9 cellular contexts compared by ENCODE assay signal in the genomic region with DNA sequence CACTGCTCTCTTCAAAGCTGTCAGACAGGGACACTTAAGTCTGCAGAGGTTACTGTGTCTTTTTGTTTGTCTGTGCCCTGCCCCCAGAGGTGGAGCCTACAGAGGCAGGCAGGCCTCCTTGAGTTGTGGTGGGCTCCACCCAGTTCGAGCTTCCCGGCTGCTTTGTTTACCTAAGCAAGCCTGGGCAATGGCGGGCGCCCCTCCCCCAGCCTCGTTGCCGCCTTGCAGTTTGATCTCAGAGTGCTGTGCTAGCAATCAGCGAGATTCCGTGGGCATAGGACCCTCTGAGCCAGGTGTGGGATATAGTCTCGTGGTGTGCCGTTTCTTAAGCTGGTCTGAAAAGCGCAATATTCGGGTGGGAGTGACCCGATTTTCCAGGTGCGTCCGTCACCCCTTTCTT. TPM values are rescaled to one million over a fixed set of nuclear protein-coding genes. Genes with fewer than 3 reads are reported as not detected.
DNase-seq lines count a peak whose midpoint lies in the region; ATAC-seq, FAIRE-seq and TF ChIP-seq lines count a peak whose summit lies in the region.
"Not testable (repeated sequence)": the region's sequence is repeated elsewhere in the genome, so short reads cannot be mapped to it uniquely, and the experiment has no call there.
"Had no signal": no experiment of that assay in that cellular context is flagged by ENCODE, and none has a peak within 500 bp of the region (broad histone marks: within the 10 kb centered on the region; RNA-seq: fewer than 3 reads in every experiment).

No MANE protein-coding gene starts in this region.

- H3K4me1 Mint-ChIP-seq in CD4-positive, alpha-beta memory T cell: peaks cover 8 to 16% (median 11%) of the 10 kb centered on the region in 4 donors
- not testable (repeated sequence) for H3K4me1 Mint-ChIP-seq in activated CD8-positive, alpha-beta T cell treated with anti-CD3 and anti-CD28 coated beads for 36 hours (ENCODE audit: low read depth); neural crest cell
- peaks cover 13% of the 10 kb centered on the region for H3K4me1 Mint-ChIP-seq in activated naive CD4-positive, alpha-beta T cell treated with anti-CD3 and anti-CD28 coated beads, Interleukin-2, amount 50 U/mL, for 24 hours

- not testable (repeated sequence) for TF ChIP-seq RAD21 in H1 (IDR thresholded peaks at IDR 0.05 in 1 of 2, conservative IDR thresholded peaks at IDR 0.05 in 1 of 2; ENCODE audit: low read depth in 2 of 2, low read length in 2 of 2)

- not testable (repeated sequence) for H2AFZ ChIP-seq in OCI-LY1 (ENCODE audit: low read length); H1 (ENCODE audit: low read length)

- H3K9me3 Mint-ChIP-seq in CD4-positive, alpha-beta memory T cell; activated CD8-positive, alpha-beta T cell treated with anti-CD3 and anti-CD28 coated beads for 36 hours; activated naive CD4-positive, alpha-beta T cell treated with anti-CD3 and anti-CD28 coated beads, Interleukin-2, amount 50 U/mL, for 24 hours; neural crest cell: not testable (repeated sequence)

- H3K36me3 Mint-ChIP-seq in CD4-positive, alpha-beta memory T cell; activated CD8-positive, alpha-beta T cell treated with anti-CD3 and anti-CD28 coated beads for 36 hours (ENCODE audit: low read depth); activated naive CD4-positive, alpha-beta T cell treated with anti-CD3 and anti-CD28 coated beads, Interleukin-2, amount 50 U/mL, for 24 hours; neural crest cell (ENCODE audit: low read depth): not testable (repeated sequence)

- H4K91ac ChIP-seq in H1 (replicated peaks; ENCODE audit: insufficient read length, low read length): not testable (repeated sequence)

- H3K56ac ChIP-seq in H1 (replicated peaks; ENCODE audit: insufficient read length, low read depth, low read length): not testable (repeated sequence)

- not testable (repeated sequence) for H4K5ac ChIP-seq in H1 (ENCODE audit: insufficient read length, low read depth, low read length)

- not testable (repeated sequence) for H3K4ac ChIP-seq in H1 (replicated peaks; ENCODE audit: insufficient read length, low read depth, low read length)

- H2BK12ac ChIP-seq in H1 (ENCODE audit: low read depth, low read length): not testable (repeated sequence)

- not testable (repeated sequence) for H3K9me3 ChIP-seq in CD4-positive, alpha-beta memory T cell (ENCODE audit: control insufficient read depth in 1 of 2, low read length in 2 of 2); OCI-LY1 (ENCODE audit: low read length); H1 (ENCODE audit: insufficient read depth in 2 of 2, low read depth in 1 of 2, low read length in 1 of 2); iPS-15b (ENCODE audit: control insufficient read depth, insufficient read depth, low read length); stomach

- not testable (repeated sequence) for FAIRE-seq in H1 (lab: Jason Lieb, UNC)

- H3K79me1 ChIP-seq in H1 (ENCODE audit: low read depth, low read length): not testable (repeated sequence)

- H3K36me3 ChIP-seq in CD4-positive, alpha-beta memory T cell (ENCODE audit: insufficient read depth, low read length); iPS-15b (ENCODE audit: control insufficient read depth, insufficient read depth, low read length); stomach: not testable (repeated sequence)
- H3K36me3 ChIP-seq in OCI-LY1 (ENCODE audit: insufficient read depth, low read length) (peaks cover 12% of the 10 kb centered on the region; the same call in 1 of the 2 replicates), H1 (ENCODE audit: control insufficient read depth in 2 of 4, insufficient read depth in 4 of 4, low read length in 3 of 4) (peaks cover 0 to 16% (median 0%) of the 10 kb centered on the region in 4 experiments; a peak in 3 of 8 replicates)

- WGBS in H1 (ENCODE audit: extremely low coverage in 1 of 2, insufficient coverage in 1 of 2, insufficient read length in 1 of 2, insufficient replicate concordance in 2 of 2, low coverage in 1 of 2, low lambda C conversion rate in 2 of 2, missing lambda C conversion rate in 1 of 2), 2 experiments: 0% methylated on average over 2 of the region's 15 CpGs; no CpG with 5 or more reads in 1 of the 2 experiments
- WGBS in stomach, 5 donors: 0 to 16% (median 7%) methylated on average over 2 to 13 of the region's 15 CpGs; no CpG with 5 or more reads in 1 of the 5 donors

- not testable (repeated sequence) for H2AK5ac ChIP-seq in H1 (ENCODE audit: low read depth, low read length)

- ATAC-seq in activated CD8-positive, alpha-beta T cell treated with anti-CD3 and anti-CD28 coated beads for 36 hours: not testable (repeated sequence)

- not testable (repeated sequence) for H3K23me2 ChIP-seq in H1 (ENCODE audit: low read depth, low read length)

- not testable (repeated sequence) for H3K23ac ChIP-seq in H1 (ENCODE audit: insufficient read length)

- H2BK20ac ChIP-seq in H1 (ENCODE audit: low read length): not testable (repeated sequence)

- TF ChIP-seq EP300 in H1 (IDR thresholded peaks at IDR 0.05; ENCODE audit: borderline replicate concordance in 1 of 2, low read depth in 2 of 2, low read length in 2 of 2); stomach (IDR thresholded peaks at IDR 0.05): not testable (repeated sequence)

- TF ChIP-seq CTCF in OCI-LY1 (IDR thresholded peaks at IDR 0.05; ENCODE audit: low read length); activated CD8-positive, alpha-beta T cell treated with anti-CD3 and anti-CD28 coated beads for 36 hours (IDR thresholded peaks at IDR 0.05); H1 (IDR thresholded peaks at IDR 0.05; ENCODE audit: control extremely low read depth in 1 of 3, insufficient read depth in 1 of 3, low read depth in 1 of 3, low read length in 3 of 3); neural crest cell (conservative IDR thresholded peaks at IDR 0.05); stomach (IDR thresholded peaks at IDR 0.05): not testable (repeated sequence)

- not testable (repeated sequence) for H2BK5ac ChIP-seq in H1 (ENCODE audit: low read depth, low read length)

- H3K14ac ChIP-seq in H1 (ENCODE audit: insufficient read length): not testable (repeated sequence)

- H2BK120ac ChIP-seq in H1 (replicated peaks; ENCODE audit: low read depth, low read length): not testable (repeated sequence)

- intact Hi-C loops in CD4-positive, alpha-beta memory T cell (cut with micrococcal nuclease); activated CD8-positive, alpha-beta T cell treated with anti-CD3 and anti-CD28 coated beads for 36 hours (cut with micrococcal nuclease); stomach (cut with DNase I; ENCODE audit: low total_unique reads): not testable (repeated sequence)

- CTCF ChIA-PET in CD4-positive, alpha-beta memory T cell (lab: Charles Lee; ENCODE audit: partially characterized antibody): interaction anchor here (2.2 kb wide), 1 partner anchor 85 kb away, joined by 11 read pairs; the partner anchor contains the start of gene ZNF638
- CTCF ChIA-PET in activated CD8-positive, alpha-beta T cell treated with anti-CD3 and anti-CD28 coated beads for 36 hours (lab: Charles Lee): interaction anchor here (1.0 to 1.7 kb wide), 2 partner anchors 15 to 44 kb away, joined by 3 to 4 read pairs; no protein-coding TSS in a partner anchor
- CTCF ChIA-PET in H1 (lab: Charles Lee; ENCODE audit: partially characterized antibody): interaction anchor here (0.6 to 1.7 kb wide), 2 partner anchors 96 to 116 kb away, joined by 3 to 5 read pairs; no protein-coding TSS in a partner anchor

- H3K18ac ChIP-seq in H1 (ENCODE audit: extremely low read depth, low read length): not testable (repeated sequence)

- not testable (repeated sequence) for H3K79me2 ChIP-seq in OCI-LY1 (ENCODE audit: insufficient read depth, low read length); H1 (ENCODE audit: control insufficient read depth in 1 of 2, insufficient read depth in 2 of 2, low read length in 2 of 2)

- H3K4me1 ChIP-seq in CD4-positive, alpha-beta memory T cell (ENCODE audit: insufficient read depth, low read length): peaks cover 17% of the 10 kb centered on the region
- H3K4me1 ChIP-seq in OCI-LY1 (ENCODE audit: insufficient read depth, low read length, severe bottlenecking); H1 (replicated peaks in 1 of 4; ENCODE audit: control insufficient read depth in 3 of 4, insufficient read depth in 4 of 4, low read length in 3 of 4); iPS-15b (ENCODE audit: control insufficient read depth, insufficient read depth, low read length): not testable (repeated sequence)
- peaks cover 0 to 13% (median 3%) of the 10 kb centered on the region in 4 donors for H3K4me1 ChIP-seq in stomach

- peak; percentile 52 to 63 (median 60) for DNase-seq in CD4-positive, alpha-beta memory T cell
- DNase-seq in activated CD8-positive, alpha-beta T cell treated with anti-CD3 and anti-CD28 coated beads for 36 hours: peak; percentile 30
- peak in 1 of 2 experiments; percentile 61 for DNase-seq in H1 (ENCODE audit: low read depth in 1 of 2, low spot score in 2 of 2)
- DNase-seq in neural crest cell (ENCODE audit: low read depth, low spot score); stomach: not testable (repeated sequence)

- H3F3A ChIP-seq in OCI-LY1 (ENCODE audit: insufficient read depth, low read length): not testable (repeated sequence)

- H3K27me3 Mint-ChIP-seq in CD4-positive, alpha-beta memory T cell; activated CD8-positive, alpha-beta T cell treated with anti-CD3 and anti-CD28 coated beads for 36 hours; activated naive CD4-positive, alpha-beta T cell treated with anti-CD3 and anti-CD28 coated beads, Interleukin-2, amount 50 U/mL, for 24 hours; neural crest cell (ENCODE audit: low read depth): not testable (repeated sequence)

- TF ChIP-seq POLR2A in H1 (IDR thresholded peaks at IDR 0.05; ENCODE audit: control extremely low read depth in 1 of 2, low read depth in 2 of 2, low read length in 2 of 2): peak in 1 of 2 experiments; percentile 35; a peak in 1 of 3 replicates
- TF ChIP-seq POLR2A in stomach (IDR thresholded peaks at IDR 0.05): not testable (repeated sequence)

- H3K4me2 ChIP-seq in OCI-LY1 (ENCODE audit: low read length); H1 (ENCODE audit: insufficient read depth in 1 of 2, low read depth in 2 of 2, low read length in 2 of 2): not testable (repeated sequence)

- H3K9ac ChIP-seq in OCI-LY1 (ENCODE audit: low read length); iPS-15b (ENCODE audit: low read depth, low read length): not testable (repeated sequence)
- H3K9ac ChIP-seq in H1 (replicated peaks in 1 of 4; ENCODE audit: extremely low read depth in 1 of 4, low read depth in 3 of 4, low read length in 3 of 4): peak overlapping the region in 2 of 4 experiments; percentile 62 to 79; a peak in 3 of 7 replicates

- not testable (repeated sequence) for H3K27me3 ChIP-seq in CD4-positive, alpha-beta memory T cell (ENCODE audit: insufficient read depth, low read length); OCI-LY1 (ENCODE audit: insufficient read depth, low read length); H1 (replicated peaks in 1 of 4; ENCODE audit: control insufficient read depth in 3 of 4, extremely low read depth in 1 of 4, insufficient read depth in 3 of 4, low read length in 3 of 4); iPS-15b (ENCODE audit: control insufficient read depth, insufficient read depth, low read length); stomach

- POLR2A ChIA-PET in CD4-positive, alpha-beta memory T cell (lab: Charles Lee; ENCODE audit: partially characterized antibody): interaction anchor here (1.8 kb wide), 1 partner anchor 85 kb away, joined by 15 read pairs; the partner anchor contains the start of gene ZNF638
- POLR2A ChIA-PET in activated CD8-positive, alpha-beta T cell treated with anti-CD3 and anti-CD28 coated beads for 36 hours (lab: Charles Lee): not testable (repeated sequence)
- POLR2A ChIA-PET in H1 (lab: Charles Lee; ENCODE audit: partially characterized antibody): interaction anchor here (0.6 to 1.9 kb wide), 5 partner anchors 12 to 141 kb away, joined by 3 to 9 read pairs (median 5); partner anchors contain the start of gene DYSF

- H3K27ac Mint-ChIP-seq in CD4-positive, alpha-beta memory T cell: peak overlapping the region in 6 of 7 donors; percentile 22 to 95 (median 94)
- not testable (repeated sequence) for H3K27ac Mint-ChIP-seq in activated CD8-positive, alpha-beta T cell treated with anti-CD3 and anti-CD28 coated beads for 36 hours; activated naive CD4-positive, alpha-beta T cell treated with anti-CD3 and anti-CD28 coated beads, Interleukin-2, amount 50 U/mL, for 24 hours; neural crest cell (ENCODE audit: unreplicated experiment)

- not testable (repeated sequence) for H2BK15ac ChIP-seq in H1 (ENCODE audit: low read length)

- not testable (repeated sequence) for H4K20me1 ChIP-seq in OCI-LY1 (ENCODE audit: insufficient read depth, low read length); H1 (replicated peaks in 1 of 2; ENCODE audit: control insufficient read depth in 1 of 2, insufficient read depth in 2 of 2, low read length in 2 of 2)

- H3K9me2 ChIP-seq in OCI-LY1 (ENCODE audit: low read depth, low read length): not testable (repeated sequence)

- not testable (repeated sequence) for H3K4me3 ChIP-seq in CD4-positive, alpha-beta memory T cell (ENCODE audit: low read length in 2 of 2)
- H3K4me3 ChIP-seq in OCI-LY1 (ENCODE audit: low read depth, low read length, poor library complexity, severe bottlenecking): peak overlapping the region; percentile 63
- H3K4me3 ChIP-seq in H1 (ENCODE audit: extremely low read depth in 1 of 4, insufficient read depth in 2 of 4, low read depth in 3 of 4, low read length in 4 of 4): peak overlapping the region in 2 of 4 experiments; percentile 40 to 44; a peak in 2 of 8 replicates
- peak overlapping the region; percentile 37 for H3K4me3 ChIP-seq in iPS-15b (ENCODE audit: low read depth, low read length)
- peak overlapping the region; percentile 20 to 35 (median 26) for H3K4me3 ChIP-seq in stomach

- not testable (repeated sequence) for H4K8ac ChIP-seq in H1 (ENCODE audit: extremely low read depth, insufficient read depth, low read length)

- not testable (repeated sequence) for H3K27ac ChIP-seq in CD4-positive, alpha-beta memory T cell (ENCODE audit: low read depth, low read length)
- H3K27ac ChIP-seq in OCI-LY1 (ENCODE audit: low read depth, low read length, poor library complexity, severe bottlenecking) (peak overlapping the region; percentile 86), H1 (ENCODE audit: low read depth, low read length) (0 out of 2 replicates have a peak overlapping the region, but pooled peaks have one; percentile 51), stomach (peak overlapping the region in 2 of 5 donors; percentile 0 to 48)

- H3K4me3 Mint-ChIP-seq in CD4-positive, alpha-beta memory T cell: peak overlapping the region; percentile 86 to 94 (median 90)
- H3K4me3 Mint-ChIP-seq in activated CD8-positive, alpha-beta T cell treated with anti-CD3 and anti-CD28 coated beads for 36 hours: peak overlapping the region; percentile 73
- peak overlapping the region; percentile 87 for H3K4me3 Mint-ChIP-seq in activated naive CD4-positive, alpha-beta T cell treated with anti-CD3 and anti-CD28 coated beads, Interleukin-2, amount 50 U/mL, for 24 hours
- H3K4me3 Mint-ChIP-seq in neural crest cell: peak overlapping the region; percentile 86

RNA-seq across cellular contexts. Expression of gene DYSF, which starts 36.5 kb away (rescaled TPM):
- under 1 TPM; 0.28 to 0.49 TPM for total RNA-seq in CD4-positive, alpha-beta memory T cell
- not detected for polyA plus RNA-seq in CD4-positive, alpha-beta memory T cell
- 1 to 10 TPM; 3.5 to 3.8 TPM for total RNA-seq in activated CD8-positive, alpha-beta T cell treated with anti-CD3 and anti-CD28 coated beads for 36 hours
- 7.1 and 8.5 TPM in 2 replicates for total RNA-seq in H1 (2021; fragmentation: NEBNext Ultra II Directional; extraction: Animal tissue kit (Norgen Biotek cat#: 25700))
- polyA plus RNA-seq in H1 (2011; rRNA removed): 5.8 and 6.6 TPM in 2 replicates
- polyA plus RNA-seq in H1 (2011; cell fraction: cytosol; rRNA removed): 2.5 TPM
- polyA plus RNA-seq in H1 (2011; cell fraction: nucleus; rRNA removed): 9.9 TPM
- 6.1 to 8.1 TPM (median 7.4 TPM) in 4 replicates for polyA plus RNA-seq in H1 (2012, experiment 1 of 2)
- polyA plus RNA-seq in H1 (2012, experiment 2 of 2): 6.2 TPM
- 4.5 TPM for polyA plus RNA-seq in H1 (2013, experiment 1 of 2)
- 3.6 TPM for polyA plus RNA-seq in H1 (2013, experiment 2 of 2)
- polyA minus RNA-seq in H1 (2011; rRNA and poly(A)+ RNA removed): 7.3 and 8.0 TPM in 2 replicates
- 6.2 TPM for polyA minus RNA-seq in H1 (2011; cell fraction: cytosol; rRNA and poly(A)+ RNA removed)
- 6.8 TPM for polyA minus RNA-seq in H1 (2011; cell fraction: nucleus; rRNA and poly(A)+ RNA removed)
- total RNA-seq in neural crest cell: 2.2 and 2.4 TPM in 2 replicates
- 10 to 100 TPM in 3 of 5 donors, 1 to 10 TPM in 2; 5.8 to 13.4 (median 11.1) TPM for total RNA-seq in stomach
- 1 to 10 TPM; 2.1 to 4.3 (median 2.2) TPM for polyA plus RNA-seq in stomach
- total RNA-seq: HT-29 had no signal
